Comparison of ENCODE assay signal across 34 cellular contexts in genomic region chr7:31004393-31004792, GRCh38. TPM values are rescaled to one million over a fixed set of nuclear protein-coding genes. Genes with fewer than 3 reads are reported as not detected.
"Had no signal": no experiment of that assay in that cellular context is flagged by ENCODE, and none has a peak within 500 bp of the region (broad histone marks: within the 10 kb centered on the region; RNA-seq: fewer than 3 reads in every experiment).

No MANE protein-coding gene starts in this region.

- H3K4me1 Mint-ChIP-seq: activated CD4-positive, alpha-beta T cell treated with anti-CD3 and anti-CD28 coated beads for 36 hours; activated CD4-positive, alpha-beta T cell treated with anti-CD3 and anti-CD28 coated beads, Interleukin-2, amount 10 ng/mL, durations not matched to agents 24 days and 14 days; activated CD8-positive, alpha-beta memory T cell treated with anti-CD3 and anti-CD28 coated beads, Interleukin-2, amount 10 ng/mL, durations not matched to agents 7 days and 5 days; activated naive CD8-positive, alpha-beta T cell treated with anti-CD3 and anti-CD28 coated beads, Interleukin-2, amount 10 ng/mL, durations not matched to agents 7 days and 5 days had no signal

- H3K9me3 Mint-ChIP-seq: activated CD4-positive, alpha-beta memory T cell treated with anti-CD3 and anti-CD28 coated beads for 36 hours; activated CD4-positive, alpha-beta T cell treated with anti-CD3 and anti-CD28 coated beads, Interleukin-2, amount 10 ng/mL, durations not matched to agents 24 days and 14 days; activated naive CD4-positive, alpha-beta T cell treated with anti-CD3 and anti-CD28 coated beads, Interleukin-2, amount 10 ng/mL, durations not matched to agents 7 days and 5 days; activated naive CD4-positive, alpha-beta T cell treated with anti-CD3 and anti-CD28 coated beads, Interleukin-2, amount 50 U/mL, for 72 hours; activated naive CD8-positive, alpha-beta T cell treated with anti-CD3 and anti-CD28 coated beads, Interleukin-2, amount 10 ng/mL, durations not matched to agents 7 days and 5 days; activated T-cell treated with anti-CD3 and anti-CD28 coated beads, Interleukin-2, amount 50 U/mL, for 24 hours; activated T-cell treated with anti-CD3 and anti-CD28 coated beads, Interleukin-2, amount 50 U/mL, for 72 hours had no signal

- H3K27me3 Mint-ChIP-seq: activated CD4-positive, alpha-beta memory T cell treated with anti-CD3 and anti-CD28 coated beads for 36 hours had no signal

- DNase-seq: activated CD4-positive, alpha-beta memory T cell treated with anti-CD3 and anti-CD28 coated beads for 36 hours; activated CD4-positive, alpha-beta T cell treated with anti-CD3 and anti-CD28 coated beads for 36 hours; activated CD4-positive, alpha-beta T cell treated with anti-CD3 and anti-CD28 coated beads, Interleukin-2, amount 10 ng/mL, durations not matched to agents 24 days and 14 days; activated CD4-positive, CD25-positive, alpha-beta regulatory T cell; activated CD4-positive, CD25-positive, alpha-beta regulatory T cell treated with anti-CD3 and anti-CD28 coated beads, Interleukin-2, amount 50 U/mL, for 72 hours; activated CD8-positive, alpha-beta memory T cell treated with anti-CD3 and anti-CD28 coated beads, Interleukin-2, amount 10 ng/mL, durations not matched to agents 7 days and 5 days; activated CD8-positive, alpha-beta memory T cell treated with anti-CD3 and anti-CD28 coated beads, Interleukin-2, amount 50 U/mL, for 4 hours; activated CD8-positive, alpha-beta T cell treated with anti-CD3 and anti-CD28 coated beads, Interleukin-2, amount 10 ng/mL, durations not matched to agents 7 days and 5 days; activated gamma-delta T cell; activated naive CD4-positive, alpha-beta T cell; activated naive CD4-positive, alpha-beta T cell treated with anti-CD3 and anti-CD28 coated beads, Interleukin-2, amount 10 ng/mL, durations not matched to agents 7 days and 5 days; activated naive CD8-positive, alpha-beta T cell treated with anti-CD3 and anti-CD28 coated beads, Interleukin-2, amount 10 ng/mL, durations not matched to agents 7 days and 5 days; activated T-cell treated with anti-CD3 and anti-CD28 coated beads, Interleukin-2, amount 50 U/mL, for 24 hours; activated T-cell treated with anti-CD3 and anti-CD28 coated beads, Interleukin-2, amount 50 U/mL, for 72 hours; amniotic stem cell; anterior cingulate cortex; body of pancreas; central memory CD4-positive, alpha-beta T cell; cerebellar nuclear complex; colonic mucosa; effector CD8-positive, alpha-beta T cell; gastrocnemius medialis; T-helper 2 cell had no signal

- H3K27ac Mint-ChIP-seq: activated CD4-positive, alpha-beta memory T cell treated with anti-CD3 and anti-CD28 coated beads for 36 hours; activated CD4-positive, alpha-beta T cell treated with anti-CD3 and anti-CD28 coated beads for 36 hours; activated CD4-positive, alpha-beta T cell treated with anti-CD3 and anti-CD28 coated beads, Interleukin-2, amount 10 ng/mL, durations not matched to agents 24 days and 14 days; activated CD8-positive, alpha-beta memory T cell treated with anti-CD3 and anti-CD28 coated beads, Interleukin-2, amount 10 ng/mL, durations not matched to agents 7 days and 5 days; activated CD8-positive, alpha-beta T cell treated with anti-CD3 and anti-CD28 coated beads, Interleukin-2, amount 10 ng/mL, durations not matched to agents 7 days and 5 days; activated naive CD4-positive, alpha-beta T cell treated with anti-CD3 and anti-CD28 coated beads, Interleukin-2, amount 10 ng/mL, durations not matched to agents 7 days and 5 days; activated naive CD4-positive, alpha-beta T cell treated with anti-CD3 and anti-CD28 coated beads, Interleukin-2, amount 50 U/mL, for 72 hours; activated naive CD8-positive, alpha-beta T cell treated with anti-CD3 and anti-CD28 coated beads, Interleukin-2, amount 10 ng/mL, durations not matched to agents 7 days and 5 days; activated T-cell treated with anti-CD3 and anti-CD28 coated beads, Interleukin-2, amount 50 U/mL, for 24 hours; activated T-cell treated with anti-CD3 and anti-CD28 coated beads, Interleukin-2, amount 50 U/mL, for 72 hours had no signal

- H3K9me3 ChIP-seq: body of pancreas, colonic mucosa, gastrocnemius medialis had no signal

- H3K36me3 ChIP-seq: cardiac muscle cell, colonic mucosa, gastrocnemius medialis had no signal

- H3K36me3 Mint-ChIP-seq: activated CD4-positive, alpha-beta memory T cell treated with anti-CD3 and anti-CD28 coated beads for 36 hours; activated CD8-positive, alpha-beta memory T cell treated with anti-CD3 and anti-CD28 coated beads, Interleukin-2, amount 10 ng/mL, durations not matched to agents 7 days and 5 days; activated naive CD4-positive, alpha-beta T cell treated with anti-CD3 and anti-CD28 coated beads, Interleukin-2, amount 10 ng/mL, durations not matched to agents 7 days and 5 days; activated naive CD4-positive, alpha-beta T cell treated with anti-CD3 and anti-CD28 coated beads, Interleukin-2, amount 50 U/mL, for 72 hours; activated naive CD8-positive, alpha-beta T cell treated with anti-CD3 and anti-CD28 coated beads, Interleukin-2, amount 10 ng/mL, durations not matched to agents 7 days and 5 days had no signal

- H3K27me3 ChIP-seq: body of pancreas, cardiac muscle cell, colonic mucosa, gastrocnemius medialis had no signal

- H3K4me1 ChIP-seq: body of pancreas, colonic mucosa, foreskin keratinocyte, gastrocnemius medialis had no signal

- H3K4me3 ChIP-seq: body of pancreas, cardiac muscle cell, colonic mucosa, gastrocnemius medialis had no signal

- H3K27ac ChIP-seq: body of pancreas, cardiac muscle cell, colonic mucosa, foreskin keratinocyte, gastrocnemius medialis had no signal

- FAIRE-seq: endometrium, endothelial cell of umbilical vein had no signal

- H3K4me3 Mint-ChIP-seq: activated CD4-positive, alpha-beta memory T cell treated with anti-CD3 and anti-CD28 coated beads for 36 hours; activated CD4-positive, alpha-beta T cell treated with anti-CD3 and anti-CD28 coated beads for 36 hours; activated CD4-positive, alpha-beta T cell treated with anti-CD3 and anti-CD28 coated beads, Interleukin-2, amount 10 ng/mL, durations not matched to agents 24 days and 14 days; activated CD8-positive, alpha-beta memory T cell treated with anti-CD3 and anti-CD28 coated beads, Interleukin-2, amount 10 ng/mL, durations not matched to agents 7 days and 5 days; activated CD8-positive, alpha-beta T cell treated with anti-CD3 and anti-CD28 coated beads, Interleukin-2, amount 10 ng/mL, durations not matched to agents 7 days and 5 days; activated naive CD4-positive, alpha-beta T cell treated with anti-CD3 and anti-CD28 coated beads, Interleukin-2, amount 10 ng/mL, durations not matched to agents 7 days and 5 days; activated naive CD8-positive, alpha-beta T cell treated with anti-CD3 and anti-CD28 coated beads, Interleukin-2, amount 10 ng/mL, durations not matched to agents 7 days and 5 days; activated T-cell treated with anti-CD3 and anti-CD28 coated beads, Interleukin-2, amount 50 U/mL, for 24 hours; activated T-cell treated with anti-CD3 and anti-CD28 coated beads, Interleukin-2, amount 50 U/mL, for 72 hours had no signal

- ATAC-seq: activated CD4-positive, alpha-beta T cell treated with anti-CD3 and anti-CD28 coated beads for 36 hours; activated CD8-positive, alpha-beta memory T cell treated with anti-CD3 and anti-CD28 coated beads, Interleukin-2, amount 10 ng/mL, durations not matched to agents 7 days and 5 days; activated CD8-positive, alpha-beta T cell treated with anti-CD3 and anti-CD28 coated beads, Interleukin-2, amount 10 ng/mL, durations not matched to agents 7 days and 5 days; activated naive CD4-positive, alpha-beta T cell treated with anti-CD3 and anti-CD28 coated beads, Interleukin-2, amount 50 U/mL, for 72 hours; activated T-cell treated with anti-CD3 and anti-CD28 coated beads, Interleukin-2, amount 50 U/mL, for 72 hours; body of pancreas; esophagus mucosa; foreskin keratinocyte; gastrocnemius medialis had no signal

RNA-seq across cellular contexts. Expression of gene GHRHR, which starts 40.6 kb away (rescaled TPM):
- total RNA-seq: activated CD4-positive, alpha-beta memory T cell treated with anti-CD3 and anti-CD28 coated beads for 36 hours; activated CD4-positive, alpha-beta T cell treated with anti-CD3 and anti-CD28 coated beads for 36 hours; activated CD4-positive, alpha-beta T cell treated with anti-CD3 and anti-CD28 coated beads, Interleukin-2, amount 10 ng/mL, durations not matched to agents 24 days and 14 days; activated CD8-positive, alpha-beta memory T cell treated with anti-CD3 and anti-CD28 coated beads for 36 hours; activated CD8-positive, alpha-beta memory T cell treated with anti-CD3 and anti-CD28 coated beads, Interleukin-2, amount 10 ng/mL, durations not matched to agents 7 days and 5 days; activated CD8-positive, alpha-beta T cell treated with anti-CD3 and anti-CD28 coated beads, Interleukin-2, amount 10 ng/mL, durations not matched to agents 7 days and 5 days; activated naive CD4-positive, alpha-beta T cell treated with anti-CD3 and anti-CD28 coated beads, Interleukin-2, amount 50 U/mL, for 72 hours; activated naive CD8-positive, alpha-beta T cell treated with anti-CD3 and anti-CD28 coated beads, Interleukin-2, amount 10 ng/mL, durations not matched to agents 7 days and 5 days; activated T-cell treated with anti-CD3 and anti-CD28 coated beads, Interleukin-2, amount 50 U/mL, for 72 hours; body of pancreas; cardiac muscle cell; colonic mucosa; dermis microvascular lymphatic vessel endothelial cell; endothelial cell of umbilical vein; epithelial cell of proximal tubule; esophagus mucosa; foreskin keratinocyte; gastrocnemius medialis; glomerular endothelial cell; T-helper 1 cell treated with Interleukin-12 subunit alpha and Interleukin-12 subunit beta and Interleukin-4 antibody, amounts not matched to agents 30 ng/mL and 1 ng/mL, for 36 hours had no signal

RNA-seq across cellular contexts. Expression of gene ADCYAP1R1, which starts 47.7 kb away (rescaled TPM):
- total RNA-seq: activated CD4-positive, alpha-beta memory T cell treated with anti-CD3 and anti-CD28 coated beads for 36 hours; activated CD4-positive, alpha-beta T cell treated with anti-CD3 and anti-CD28 coated beads for 36 hours; activated CD4-positive, alpha-beta T cell treated with anti-CD3 and anti-CD28 coated beads, Interleukin-2, amount 10 ng/mL, durations not matched to agents 24 days and 14 days; activated CD8-positive, alpha-beta memory T cell treated with anti-CD3 and anti-CD28 coated beads for 36 hours; activated CD8-positive, alpha-beta memory T cell treated with anti-CD3 and anti-CD28 coated beads, Interleukin-2, amount 10 ng/mL, durations not matched to agents 7 days and 5 days; activated CD8-positive, alpha-beta T cell treated with anti-CD3 and anti-CD28 coated beads, Interleukin-2, amount 10 ng/mL, durations not matched to agents 7 days and 5 days; activated naive CD4-positive, alpha-beta T cell treated with anti-CD3 and anti-CD28 coated beads, Interleukin-2, amount 50 U/mL, for 72 hours; activated naive CD8-positive, alpha-beta T cell treated with anti-CD3 and anti-CD28 coated beads, Interleukin-2, amount 10 ng/mL, durations not matched to agents 7 days and 5 days; endothelial cell of umbilical vein; epithelial cell of proximal tubule; foreskin keratinocyte; glomerular endothelial cell; T-helper 1 cell treated with Interleukin-12 subunit alpha and Interleukin-12 subunit beta and Interleukin-4 antibody, amounts not matched to agents 30 ng/mL and 1 ng/mL, for 36 hours had no signal
